ENCODE assay signal across 11 cellular contexts in genomic region chr17:29243792-29244191, GRCh38. TPM values are rescaled to one million over a fixed set of nuclear protein-coding genes. Genes with fewer than 3 reads are reported as not detected.
A peak's percentile ranks its signal among the peaks of the same experiment; 100 is the strongest.
DNase-seq lines count a peak whose midpoint lies in the region; ATAC-seq and TF ChIP-seq lines count a peak whose summit lies in the region.
"Had no signal": no experiment of that assay in that cellular context is flagged by ENCODE, and none has a peak within 500 bp of the region (broad histone marks: within the 10 kb centered on the region; RNA-seq: fewer than 3 reads in every experiment).

No MANE protein-coding gene starts in this region.

- peaks cover 37% of the 10 kb centered on the region for H3K4me1 ChIP-seq in neural progenitor cell

- no peak overlapping the region for H3K4me3 ChIP-seq in MG63
- no peak overlapping the region for H3K4me3 ChIP-seq in cardiac fibroblast (replicated peaks in 1 of 2; ENCODE audit: low read depth in 2 of 2, low read length in 2 of 2)
- H3K4me3 ChIP-seq in neural progenitor cell, result no peak overlapping the region
- H3K4me3 ChIP-seq: BLaER1 treated with 17β-estradiol and CSF1 and Interleukin-3, amounts not matched to agents 10 nM and 100 nM had no signal

- no peaks in the 10 kb centered on the region for H3K9me3 ChIP-seq in MG63
- no peaks in the 10 kb centered on the region for H3K9me3 ChIP-seq in neural progenitor cell (ENCODE audit: low read depth)
- H3K9me3 ChIP-seq: BLaER1 treated with 17β-estradiol and CSF1 and Interleukin-3, amounts not matched to agents 10 nM and 100 nM had no signal

- no peak overlapping the region for H3K4me3 Mint-ChIP-seq in neural progenitor cell
- H3K4me3 Mint-ChIP-seq: activated T-cell treated with anti-CD3 and anti-CD28 coated beads, Interleukin-2, amount 50 U/mL, for 24 hours had no signal

- no peak overlapping the region for H3K27ac Mint-ChIP-seq in neural progenitor cell
- H3K27ac Mint-ChIP-seq: activated T-cell treated with anti-CD3 and anti-CD28 coated beads, Interleukin-2, amount 50 U/mL, for 24 hours had no signal

- H2AFZ ChIP-seq in neural progenitor cell (replicated peaks), result no peak overlapping the region

- H3K36me3 ChIP-seq in MG63 (no peaks in the 10 kb centered on the region), neural progenitor cell (no peaks in the 10 kb centered on the region)
- H3K36me3 ChIP-seq: BLaER1 treated with 17β-estradiol and CSF1 and Interleukin-3, amounts not matched to agents 10 nM and 100 nM had no signal

- no peak overlapping the region for H3K9ac ChIP-seq in neural progenitor cell
- H3K9ac ChIP-seq: BLaER1 treated with 17β-estradiol and CSF1 and Interleukin-3, amounts not matched to agents 10 nM and 100 nM had no signal

- intact Hi-C loops in posterior vena cava (cut with DNase I), result no loop called here

- DNase-seq in NCI-H748 (lab: John Stamatoyannopoulos, UW; ENCODE audit: unreplicated experiment), result peak; percentile 22
- DNase-seq in NCI-H748 treated with DMSO at 0.1 percent for 48 hours (lab: John Stamatoyannopoulos, UW), result no peak
- peak; percentile 17 for DNase-seq in MG63
- DNase-seq in cardiac fibroblast (ENCODE audit: low read depth in 2 of 2), result peak in 1 of 2 donors; percentile 57
- DNase-seq in neural progenitor cell (ENCODE audit: low spot score), result peak; percentile 46
- no peak for DNase-seq in posterior vena cava (ENCODE audit: low spot score)
- no peak for DNase-seq in pons (ENCODE audit: low spot score)
- DNase-seq: activated T-cell treated with anti-CD3 and anti-CD28 coated beads, Interleukin-2, amount 50 U/mL, for 24 hours; stimulated activated CD4-positive, alpha-beta T cell treated with anti-CD3 and anti-CD28 coated beads, Interleukin-4, amount 100 ng/mL, for 24 hours had no signal

- peaks cover 50% of the 10 kb centered on the region for H3F3A ChIP-seq in neural progenitor cell (ENCODE audit: low read depth)

- peaks cover 7% of the 10 kb centered on the region for H3K27me3 Mint-ChIP-seq in neural progenitor cell (ENCODE audit: insufficient read depth, low read depth)
- H3K27me3 Mint-ChIP-seq: activated T-cell treated with anti-CD3 and anti-CD28 coated beads, Interleukin-2, amount 50 U/mL, for 24 hours had no signal

- TF ChIP-seq CTCF in cardiac fibroblast (IDR thresholded peaks at IDR 0.05; ENCODE audit: low read depth, low read length), result peak; percentile 67
- TF ChIP-seq CTCF in neural progenitor cell (IDR thresholded peaks at IDR 0.05), result peak; percentile 50

- no peak for ATAC-seq in HG03108 (IDR thresholded peaks at IDR 0.05; ENCODE audit: unreplicated experiment)

- H3K9me3 Mint-ChIP-seq in neural progenitor cell, result no peaks in the 10 kb centered on the region
- H3K9me3 Mint-ChIP-seq: activated T-cell treated with anti-CD3 and anti-CD28 coated beads, Interleukin-2, amount 50 U/mL, for 24 hours had no signal

- H3K79me2 ChIP-seq in neural progenitor cell (ENCODE audit: low read depth), result no peaks in the 10 kb centered on the region

- no peaks in the 10 kb centered on the region for H3K27me3 ChIP-seq in MG63
- no peaks in the 10 kb centered on the region for H3K27me3 ChIP-seq in neural progenitor cell
- H3K27me3 ChIP-seq: BLaER1 treated with 17β-estradiol and CSF1 and Interleukin-3, amounts not matched to agents 10 nM and 100 nM had no signal

- peaks cover 53% of the 10 kb centered on the region for H3K4me1 Mint-ChIP-seq in neural progenitor cell

- no peaks in the 10 kb centered on the region for H3K36me3 Mint-ChIP-seq in neural progenitor cell

- H4K20me1 ChIP-seq in neural progenitor cell (ENCODE audit: low read depth), result no peaks in the 10 kb centered on the region
- H4K20me1 ChIP-seq: BLaER1 treated with 17β-estradiol and CSF1 and Interleukin-3, amounts not matched to agents 10 nM and 100 nM had no signal

- no peak overlapping the region for H3K4me2 ChIP-seq in neural progenitor cell

- no peak overlapping the region for H3K27ac ChIP-seq in neural progenitor cell

RNA-seq across cellular contexts. Expression of gene CRYBA1, which starts 2.9 kb away (rescaled TPM):
- total RNA-seq in MG63 (2014; rRNA removed; shearing (Covaris generic); ENCODE audit: low replicate concordance), result 0.69 TPM in 1 of 2 replicates, not detected in the other
- 0.84 and 1.0 TPM in 2 replicates for total RNA-seq in neural progenitor cell (ENCODE audit: low replicate concordance)
- not detected for total RNA-seq in posterior vena cava

RNA-seq across cellular contexts. Expression of gene NUFIP2, which starts 50.2 kb away (rescaled TPM):
- 21.9 and 34.4 TPM in 2 replicates for total RNA-seq in MG63 (2014; rRNA removed; shearing (Covaris generic); ENCODE audit: low replicate concordance)
- total RNA-seq in neural progenitor cell (ENCODE audit: low replicate concordance) (56.4 and 90.7 TPM in 2 replicates), posterior vena cava (10 to 100 TPM; 39.6 to 46.9 TPM)

Comparison
In these comparisons a context has a peak if more than half of its experiments do, and no peak if none do; other contexts are left out.
1. DNase-seq: peak in NCI-H748 (single experiment), MG63 (single experiment) and neural progenitor cell (single experiment); none in NCI-H748 treated with DMSO at 0.1 percent for 48 hours (single experiment), posterior vena cava (single experiment) and pons (single experiment).